Comparison of ENCODE assay signal across 3 cellular contexts in the genomic region with DNA sequence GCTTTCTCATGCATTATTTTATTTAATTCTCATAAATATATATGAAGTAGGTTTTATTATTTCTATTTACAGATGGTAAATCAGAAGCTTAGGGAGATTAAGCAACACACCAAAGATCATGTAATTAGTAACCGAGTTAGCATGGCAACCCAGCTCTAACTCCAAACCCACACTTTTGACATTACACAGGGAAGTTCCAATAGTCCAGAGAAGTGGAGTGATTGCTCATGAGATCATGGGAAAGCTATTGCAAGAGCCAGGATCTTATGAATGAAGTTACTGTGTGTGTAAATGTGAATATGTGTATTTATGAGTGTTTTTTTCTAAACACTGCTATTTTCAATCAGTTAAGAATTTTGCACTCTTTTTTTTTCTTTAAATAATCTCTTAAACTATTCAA.
A peak's percentile ranks its signal among the peaks of the same experiment; 100 is the strongest.
TF ChIP-seq lines count a peak whose summit lies in the region.

No MANE protein-coding gene starts in this region.

TF ChIP-seq in liver, 16 proteins besides CTCF, POLR2A, EP300 and RAD21 (continued from another document):
- TF ChIP-seq, protein P1, sequence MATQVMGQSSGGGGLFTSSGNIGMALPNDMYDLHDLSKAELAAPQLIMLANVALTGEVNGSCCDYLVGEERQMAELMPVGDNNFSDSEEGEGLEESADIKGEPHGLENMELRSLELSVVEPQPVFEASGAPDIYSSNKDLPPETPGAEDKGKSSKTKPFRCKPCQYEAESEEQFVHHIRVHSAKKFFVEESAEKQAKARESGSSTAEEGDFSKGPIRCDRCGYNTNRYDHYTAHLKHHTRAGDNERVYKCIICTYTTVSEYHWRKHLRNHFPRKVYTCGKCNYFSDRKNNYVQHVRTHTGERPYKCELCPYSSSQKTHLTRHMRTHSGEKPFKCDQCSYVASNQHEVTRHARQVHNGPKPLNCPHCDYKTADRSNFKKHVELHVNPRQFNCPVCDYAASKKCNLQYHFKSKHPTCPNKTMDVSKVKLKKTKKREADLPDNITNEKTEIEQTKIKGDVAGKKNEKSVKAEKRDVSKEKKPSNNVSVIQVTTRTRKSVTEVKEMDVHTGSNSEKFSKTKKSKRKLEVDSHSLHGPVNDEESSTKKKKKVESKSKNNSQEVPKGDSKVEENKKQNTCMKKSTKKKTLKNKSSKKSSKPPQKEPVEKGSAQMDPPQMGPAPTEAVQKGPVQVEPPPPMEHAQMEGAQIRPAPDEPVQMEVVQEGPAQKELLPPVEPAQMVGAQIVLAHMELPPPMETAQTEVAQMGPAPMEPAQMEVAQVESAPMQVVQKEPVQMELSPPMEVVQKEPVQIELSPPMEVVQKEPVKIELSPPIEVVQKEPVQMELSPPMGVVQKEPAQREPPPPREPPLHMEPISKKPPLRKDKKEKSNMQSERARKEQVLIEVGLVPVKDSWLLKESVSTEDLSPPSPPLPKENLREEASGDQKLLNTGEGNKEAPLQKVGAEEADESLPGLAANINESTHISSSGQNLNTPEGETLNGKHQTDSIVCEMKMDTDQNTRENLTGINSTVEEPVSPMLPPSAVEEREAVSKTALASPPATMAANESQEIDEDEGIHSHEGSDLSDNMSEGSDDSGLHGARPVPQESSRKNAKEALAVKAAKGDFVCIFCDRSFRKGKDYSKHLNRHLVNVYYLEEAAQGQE (IDR thresholded peaks at IDR 0.05), result no peak
- TF ChIP-seq NR2F2 (IDR thresholded peaks at IDR 0.05), result no peak
- peak in 1 of 2 donors; percentile 45 for TF ChIP-seq JUND (IDR thresholded peaks at IDR 0.05)
- TF ChIP-seq, protein P2, sequence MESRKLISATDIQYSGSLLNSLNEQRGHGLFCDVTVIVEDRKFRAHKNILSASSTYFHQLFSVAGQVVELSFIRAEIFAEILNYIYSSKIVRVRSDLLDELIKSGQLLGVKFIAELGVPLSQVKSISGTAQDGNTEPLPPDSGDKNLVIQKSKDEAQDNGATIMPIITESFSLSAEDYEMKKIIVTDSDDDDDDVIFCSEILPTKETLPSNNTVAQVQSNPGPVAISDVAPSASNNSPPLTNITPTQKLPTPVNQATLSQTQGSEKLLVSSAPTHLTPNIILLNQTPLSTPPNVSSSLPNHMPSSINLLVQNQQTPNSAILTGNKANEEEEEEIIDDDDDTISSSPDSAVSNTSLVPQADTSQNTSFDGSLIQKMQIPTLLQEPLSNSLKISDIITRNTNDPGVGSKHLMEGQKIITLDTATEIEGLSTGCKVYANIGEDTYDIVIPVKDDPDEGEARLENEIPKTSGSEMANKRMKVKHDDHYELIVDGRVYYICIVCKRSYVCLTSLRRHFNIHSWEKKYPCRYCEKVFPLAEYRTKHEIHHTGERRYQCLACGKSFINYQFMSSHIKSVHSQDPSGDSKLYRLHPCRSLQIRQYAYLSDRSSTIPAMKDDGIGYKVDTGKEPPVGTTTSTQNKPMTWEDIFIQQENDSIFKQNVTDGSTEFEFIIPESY (IDR thresholded peaks at IDR 0.05), result no peak
- TF ChIP-seq, protein P3, sequence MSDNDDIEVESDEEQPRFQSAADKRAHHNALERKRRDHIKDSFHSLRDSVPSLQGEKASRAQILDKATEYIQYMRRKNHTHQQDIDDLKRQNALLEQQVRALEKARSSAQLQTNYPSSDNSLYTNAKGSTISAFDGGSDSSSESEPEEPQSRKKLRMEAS (IDR thresholded peaks at IDR 0.05), result no peak
- peak; percentile 19 to 78 for TF ChIP-seq HNF4A (conservative IDR thresholded peaks at IDR 0.05)
- peak; percentile 16 for TF ChIP-seq YY1 (IDR thresholded peaks at IDR 0.05)
- TF ChIP-seq FOXA2 (IDR thresholded peaks at IDR 0.05), result peak; percentile 21
- no peak for TF ChIP-seq EGR1 (IDR thresholded peaks at IDR 0.05; ENCODE audit: low read depth in 2 of 2)
- TF ChIP-seq, protein P4, sequence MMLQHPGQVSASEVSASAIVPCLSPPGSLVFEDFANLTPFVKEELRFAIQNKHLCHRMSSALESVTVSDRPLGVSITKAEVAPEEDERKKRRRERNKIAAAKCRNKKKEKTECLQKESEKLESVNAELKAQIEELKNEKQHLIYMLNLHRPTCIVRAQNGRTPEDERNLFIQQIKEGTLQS (IDR thresholded peaks at IDR 0.05), result no peak
- no peak for TF ChIP-seq SP1 (IDR thresholded peaks at IDR 0.05)

TF ChIP-seq in HepG2, 621 proteins besides CTCF, POLR2A, EP300 and RAD21:
- TF ChIP-seq, protein P5, sequence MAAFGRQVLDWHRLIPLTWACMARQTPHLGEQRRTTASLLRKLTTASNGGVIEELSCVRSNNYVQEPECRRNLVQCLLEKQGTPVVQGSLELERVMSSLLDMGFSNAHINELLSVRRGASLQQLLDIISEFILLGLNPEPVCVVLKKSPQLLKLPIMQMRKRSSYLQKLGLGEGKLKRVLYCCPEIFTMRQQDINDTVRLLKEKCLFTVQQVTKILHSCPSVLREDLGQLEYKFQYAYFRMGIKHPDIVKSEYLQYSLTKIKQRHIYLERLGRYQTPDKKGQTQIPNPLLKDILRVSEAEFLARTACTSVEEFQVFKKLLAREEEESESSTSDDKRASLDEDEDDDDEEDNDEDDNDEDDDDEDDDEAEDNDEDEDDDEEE (CRISPR knock-in tag; IDR thresholded peaks at IDR 0.05), result no peak

TF ChIP-seq in neural cell, 6 proteins besides CTCF, POLR2A, EP300 and RAD21 (continued from another document):
- TF ChIP-seq, protein P1 (IDR thresholded peaks at IDR 0.05; ENCODE audit: borderline replicate concordance), result no peak
- TF ChIP-seq POLR2AphosphoS5 (IDR thresholded peaks at IDR 0.05), result no peak
